11 cellular contexts compared by ENCODE assay signal in genomic region chr14:53979747-53980642, GRCh38. TPM values are rescaled to one million over a fixed set of nuclear protein-coding genes. Genes with fewer than 3 reads are reported as not detected.
DNase-seq lines count a peak whose midpoint lies in the region; ATAC-seq, FAIRE-seq and TF ChIP-seq lines count a peak whose summit lies in the region.
"Had no signal": no experiment of that assay in that cellular context is flagged by ENCODE, and none has a peak within 500 bp of the region (broad histone marks: within the 10 kb centered on the region; RNA-seq: fewer than 3 reads in every experiment).

No MANE protein-coding gene starts in this region.

- no peak overlapping the region for H2AFZ ChIP-seq in mammary epithelial cell (ENCODE audit: low read depth, low read length)

- in situ Hi-C loops in mammary epithelial cell (cut with MboI; ENCODE audit: low sequenced_read_pairs in 2 of 2) = no loop called here

- no peak overlapping the region for H3K27ac Mint-ChIP-seq in MCF 10A (ENCODE audit: low read depth, unreplicated experiment)

- no peaks in the 10 kb centered on the region for H3K4me1 ChIP-seq in mammary epithelial cell (ENCODE audit: insufficient read depth, low read length)

- WGBS in mammary epithelial cell (ENCODE audit: low coverage, missing lambda C conversion rate) = 87% methylated on average over 6 of the region's 7 CpGs

- H3K27me3 Mint-ChIP-seq in MCF 10A (ENCODE audit: insufficient read depth, unreplicated experiment) = no peaks in the 10 kb centered on the region

- H3K9me3 Mint-ChIP-seq in MCF 10A (ENCODE audit: unreplicated experiment) = peaks cover 5% of the 10 kb centered on the region

- intact Hi-C loops in MCF 10A (cut with micrococcal nuclease) = no loop called here
- intact Hi-C loops in mammary epithelial cell (cut with micrococcal nuclease) = no loop called here

- FAIRE-seq in bronchial epithelial cell (lab: Jason Lieb, UNC) (peak; percentile 50), urothelium cell line (lab: Jason Lieb, UNC) (peak; percentile 42)
- FAIRE-seq: A204.1 had no signal

- no peaks in the 10 kb centered on the region for H3K4me1 Mint-ChIP-seq in MCF 10A (ENCODE audit: insufficient read depth, unreplicated experiment)

- no peak overlapping the region for H3K4me3 Mint-ChIP-seq in MCF 10A (ENCODE audit: unreplicated experiment)

- DNase-seq in MCF 10A (ENCODE audit: unreplicated experiment) (peak; percentile 78), mammary epithelial cell (no peak), bronchial epithelial cell (ENCODE audit: low read depth) (no peak), islet precursor cell (peak; percentile 91), urothelium cell line (ENCODE audit: low spot score) (peak; percentile 83)
- DNase-seq: central memory CD4-positive, alpha-beta T cell; occipital lobe had no signal

- peaks cover 4% of the 10 kb centered on the region for H3K9me3 ChIP-seq in mammary epithelial cell (replicated peaks; ENCODE audit: insufficient read depth, low read length)

- dilution Hi-C loops in mammary epithelial cell (cut with HindIII; ENCODE audit: low sequenced_read_pairs) = no loop called here

- no peaks in the 10 kb centered on the region for H4K20me1 ChIP-seq in mammary epithelial cell (ENCODE audit: insufficient read depth, low read length)

- H3K4me2 ChIP-seq in mammary epithelial cell (ENCODE audit: insufficient read depth, low read depth, low read length) = no peak overlapping the region

- ATAC-seq in GM21576 (IDR thresholded peaks at IDR 0.05; ENCODE audit: unreplicated experiment) = no peak
- ATAC-seq in GM18861 (IDR thresholded peaks at IDR 0.05; ENCODE audit: unreplicated experiment) = no peak
- ATAC-seq in GM21447 (IDR thresholded peaks at IDR 0.05; ENCODE audit: unreplicated experiment) = no peak

- CTCF ChIA-PET in MCF 10A (lab: Yijun Ruan, JAX) (no interaction called here), mammary epithelial cell (lab: Charles Lee; ENCODE audit: low non-redundant PET) (no interaction called here)

- H3K27me3 ChIP-seq in mammary epithelial cell (ENCODE audit: insufficient read depth, low read length) (no peaks in the 10 kb centered on the region), bronchial epithelial cell (ENCODE audit: control insufficient read depth, insufficient read depth, low read length) (no peaks in the 10 kb centered on the region)

- no peak overlapping the region for H3K4me3 ChIP-seq in mammary epithelial cell (replicated peaks in 1 of 3; ENCODE audit: insufficient read depth in 1 of 3, low read depth in 2 of 3, low read length in 3 of 3)
- H3K4me3 ChIP-seq in bronchial epithelial cell (ENCODE audit: low read depth, low read length) = no peak overlapping the region

- TF ChIP-seq CTCF in MCF 10A (IDR thresholded peaks at IDR 0.05; ENCODE audit: unreplicated experiment) = no peak
- no peak for TF ChIP-seq CTCF in mammary epithelial cell (conservative IDR thresholded peaks at IDR 0.05 in 1 of 2, IDR thresholded peaks at IDR 0.05 in 1 of 2; ENCODE audit: extremely low read depth in 1 of 2, insufficient read depth in 1 of 2, low read depth in 1 of 2, low read length in 2 of 2)
- no peak for TF ChIP-seq CTCF in bronchial epithelial cell (IDR thresholded peaks at IDR 0.05; ENCODE audit: insufficient read depth, low read length, severe bottlenecking)

- BruUV-seq in MCF 10A (replicated peaks; lab: Mats Ljungman, UMichigan) = no TSS peak
- no TSS peak for BruUV-seq in mammary epithelial cell (replicated peaks; lab: Mats Ljungman, UMichigan)

- H3K36me3 ChIP-seq in mammary epithelial cell (ENCODE audit: insufficient read depth, low read length) (no peaks in the 10 kb centered on the region), bronchial epithelial cell (ENCODE audit: control insufficient read depth, insufficient read depth, low read length) (no peaks in the 10 kb centered on the region)

- POLR2A ChIA-PET in MCF 10A (lab: Yijun Ruan, JAX) = no interaction called here

- H3K36me3 Mint-ChIP-seq in MCF 10A (ENCODE audit: insufficient read depth, unreplicated experiment) = no peaks in the 10 kb centered on the region

- no peak overlapping the region for H3K27ac ChIP-seq in mammary epithelial cell (ENCODE audit: insufficient read depth, low read depth, low read length)

- H3K9ac ChIP-seq in mammary epithelial cell (ENCODE audit: insufficient read depth, low read length) = no peak overlapping the region

- H3K79me2 ChIP-seq in mammary epithelial cell (ENCODE audit: insufficient read depth, low read length) = no peaks in the 10 kb centered on the region

RNA-seq across cellular contexts. Expression of gene BMP4, which starts 23.4 kb away (rescaled TPM):
- total RNA-seq in MCF 10A (2022) (0.28 and 0.54 TPM in 2 replicates), mammary epithelial cell (1 to 10 TPM; 1.2 to 1.9 TPM), bronchial epithelial cell (0.13 and 0.53 TPM in 2 replicates)
- 7.5 TPM for polyA plus RNA-seq in mammary epithelial cell
- polyA minus RNA-seq in mammary epithelial cell = 4.6 TPM

Comparison
In these comparisons a context has a peak if more than half of its experiments do, and no peak if none do; other contexts are left out.
1. DNase-seq: peak in MCF 10A (single experiment), islet precursor cell (single experiment) and urothelium cell line (single experiment); none in mammary epithelial cell (single experiment) and bronchial epithelial cell (single experiment).